Comparison of ENCODE assay signal across 36 cellular contexts in the genomic region with DNA sequence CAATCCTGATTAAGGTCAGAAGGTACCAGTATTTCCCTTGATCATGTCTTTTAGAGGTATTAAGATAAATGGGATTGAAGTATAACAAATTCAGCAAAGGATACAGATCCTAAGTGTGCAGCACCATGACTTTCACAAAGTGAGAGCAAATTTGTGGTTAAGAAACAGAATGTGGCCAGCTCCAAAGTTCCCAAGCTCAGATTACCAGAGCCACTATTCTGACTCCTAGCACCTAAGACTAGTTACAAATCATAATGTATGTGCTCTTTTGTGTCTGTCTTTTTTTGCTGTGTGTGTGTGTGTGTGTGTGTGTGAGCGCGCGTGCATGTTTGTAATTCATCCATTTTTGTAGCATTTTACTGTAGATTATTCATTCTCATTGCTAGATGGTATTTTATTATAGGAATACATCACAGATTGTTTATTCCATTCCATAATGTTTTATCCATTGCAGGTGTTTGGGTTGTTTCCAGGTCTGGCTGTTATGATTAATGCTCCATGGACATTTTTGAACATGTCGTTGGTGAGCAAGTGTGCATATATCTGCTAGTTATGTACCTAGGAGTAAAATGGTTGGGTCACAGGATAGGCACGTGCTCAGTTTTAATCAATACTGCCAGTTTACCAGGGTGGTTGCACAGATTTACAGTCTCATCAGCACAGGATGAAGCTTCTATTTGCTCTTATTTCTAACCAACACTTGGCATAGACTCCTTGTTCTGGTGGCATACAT.
A peak's percentile ranks its signal among the peaks of the same experiment; 100 is the strongest.
DNase-seq lines count a peak whose midpoint lies in the region; ATAC-seq and TF ChIP-seq lines count a peak whose summit lies in the region.
"Had no signal": no experiment of that assay in that cellular context is flagged by ENCODE, and none has a peak within 500 bp of the region (broad histone marks: within the 10 kb centered on the region; RNA-seq: fewer than 3 reads in every experiment).

No MANE protein-coding gene starts in this region.

- peak overlapping the region; percentile 42 for H3K27ac Mint-ChIP-seq in MCF 10A (ENCODE audit: low read depth, unreplicated experiment)
- H3K27ac Mint-ChIP-seq: activated B cell treated with CpG ODN at 0.5 μM for 24 hours; activated CD4-positive, alpha-beta T cell treated with anti-CD3 and anti-CD28 coated beads, Interleukin-2, amount 10 ng/mL, durations not matched to agents 7 days and 5 days; activated naive CD4-positive, alpha-beta T cell treated with anti-CD3 and anti-CD28 coated beads, Interleukin-2, amount 50 U/mL, for 72 hours; nephron progenitor cell had no signal

- BruUV-seq in MCF 10A (replicated peaks; lab: Mats Ljungman, UMichigan) (no TSS peak), mammary epithelial cell (replicated peaks; lab: Mats Ljungman, UMichigan) (no TSS peak)

- H3K36me3 ChIP-seq in breast epithelium: no peaks in the 10 kb centered on the region
- H3K36me3 ChIP-seq in mammary epithelial cell (ENCODE audit: insufficient read depth, low read length): no peaks in the 10 kb centered on the region
- no peaks in the 10 kb centered on the region for H3K36me3 ChIP-seq in spleen
- no peaks in the 10 kb centered on the region for H3K36me3 ChIP-seq in heart left ventricle
- H3K36me3 ChIP-seq: ovary, upper lobe of left lung had no signal

- H3K27ac ChIP-seq in breast epithelium (no peak overlapping the region), mammary epithelial cell (ENCODE audit: insufficient read depth, low read depth, low read length) (no peak overlapping the region), spleen (no peak overlapping the region), heart left ventricle (no peak overlapping the region)
- H3K27ac ChIP-seq: C4-2B, coronary artery, ovary, upper lobe of left lung had no signal

- TF ChIP-seq CTCF in MCF 10A (IDR thresholded peaks at IDR 0.05; ENCODE audit: unreplicated experiment): no peak
- no peak for TF ChIP-seq CTCF in breast epithelium (IDR thresholded peaks at IDR 0.05)
- TF ChIP-seq CTCF in mammary epithelial cell (conservative IDR thresholded peaks at IDR 0.05 in 1 of 2, IDR thresholded peaks at IDR 0.05 in 1 of 2; ENCODE audit: extremely low read depth in 1 of 2, insufficient read depth in 1 of 2, low read depth in 1 of 2, low read length in 2 of 2): no peak
- no peak for TF ChIP-seq CTCF in GM13976 (IDR thresholded peaks at IDR 0.05; ENCODE audit: borderline replicate concordance, control extremely low read depth, extremely low read depth, insufficient read depth, missing control alignments)
- TF ChIP-seq CTCF in spleen (IDR thresholded peaks at IDR 0.05 in 8 of 11, conservative IDR thresholded peaks at IDR 0.05 in 3 of 11): no peak
- TF ChIP-seq CTCF in heart left ventricle (IDR thresholded peaks at IDR 0.05): no peak

- H3K4me3 Mint-ChIP-seq in MCF 10A (ENCODE audit: unreplicated experiment): no peak overlapping the region
- H3K4me3 Mint-ChIP-seq: activated B cell treated with CpG ODN at 0.5 μM for 24 hours; activated CD4-positive, alpha-beta T cell treated with anti-CD3 and anti-CD28 coated beads, Interleukin-2, amount 10 ng/mL, durations not matched to agents 7 days and 5 days; nephron progenitor cell had no signal

- H3K79me2 ChIP-seq in mammary epithelial cell (ENCODE audit: insufficient read depth, low read length): no peaks in the 10 kb centered on the region

- no peaks in the 10 kb centered on the region for H3K9me3 ChIP-seq in breast epithelium
- no peaks in the 10 kb centered on the region for H3K9me3 ChIP-seq in mammary epithelial cell (replicated peaks; ENCODE audit: insufficient read depth, low read length)
- no peaks in the 10 kb centered on the region for H3K9me3 ChIP-seq in spleen
- H3K9me3 ChIP-seq in heart left ventricle: no peaks in the 10 kb centered on the region
- H3K9me3 ChIP-seq: mucosa of descending colon, ovary, upper lobe of left lung had no signal

- H3K4me1 Mint-ChIP-seq in MCF 10A (ENCODE audit: insufficient read depth, unreplicated experiment): peaks cover 21% of the 10 kb centered on the region
- H3K4me1 Mint-ChIP-seq: activated B cell treated with CpG ODN at 0.5 μM for 24 hours; activated CD4-positive, alpha-beta T cell treated with anti-CD3 and anti-CD28 coated beads, Interleukin-2, amount 10 ng/mL, durations not matched to agents 7 days and 5 days had no signal

- no peaks in the 10 kb centered on the region for H3K4me1 ChIP-seq in breast epithelium
- peaks cover 19% of the 10 kb centered on the region for H3K4me1 ChIP-seq in mammary epithelial cell (ENCODE audit: insufficient read depth, low read length)
- no peaks in the 10 kb centered on the region for H3K4me1 ChIP-seq in spleen
- H3K4me1 ChIP-seq in heart left ventricle: peaks cover 0 to 39% (median 11%) of the 10 kb centered on the region in 12 donors

- ATAC-seq in HG02970 (IDR thresholded peaks at IDR 0.05; ENCODE audit: low FRiP score, unreplicated experiment) (no peak), heart left ventricle (no peak)
- ATAC-seq: activated naive CD4-positive, alpha-beta T cell treated with anti-CD3 and anti-CD28 coated beads, Interleukin-2, amount 50 U/mL, for 72 hours; left cardiac atrium; mucosa of descending colon had no signal

- CTCF ChIA-PET in MCF 10A (lab: Yijun Ruan, JAX): interaction anchor here (0.6 to 1.3 kb wide), 5 partner anchors 129 to 1984 kb away, joined by 3 to 5 read pairs (median 3); no protein-coding TSS in a partner anchor
- CTCF ChIA-PET in mammary epithelial cell (lab: Charles Lee; ENCODE audit: low non-redundant PET): no interaction called here

- no peaks in the 10 kb centered on the region for H4K20me1 ChIP-seq in mammary epithelial cell (ENCODE audit: insufficient read depth, low read length)

- no peak overlapping the region for H3K9ac ChIP-seq in mammary epithelial cell (ENCODE audit: insufficient read depth, low read length)

- H3K27me3 ChIP-seq in breast epithelium (no peaks in the 10 kb centered on the region), mammary epithelial cell (ENCODE audit: insufficient read depth, low read length) (no peaks in the 10 kb centered on the region), spleen (replicated peaks in 1 of 7) (no peaks in the 10 kb centered on the region), heart left ventricle (no peaks in the 10 kb centered on the region)
- H3K27me3 ChIP-seq: ovary, upper lobe of left lung had no signal

- intact Hi-C loops in MCF 10A (cut with micrococcal nuclease): no loop called here
- intact Hi-C loops in breast epithelium (cut with DNase I; ENCODE audit: low total_unique reads): no loop called here
- intact Hi-C loops in mammary epithelial cell (cut with micrococcal nuclease): no loop called here
- intact Hi-C loops in spleen (cut with DNase I; ENCODE audit: low total_unique reads): no loop called here
- intact Hi-C loops in heart left ventricle (cut with DNase I): loop anchor here in 1 of 10 donors (10.0 kb wide), 1 partner anchor 313 kb away; a partner anchor contains a TSS

- H3K9me3 Mint-ChIP-seq in MCF 10A (ENCODE audit: unreplicated experiment): no peaks in the 10 kb centered on the region
- H3K9me3 Mint-ChIP-seq: activated CD4-positive, alpha-beta T cell treated with anti-CD3 and anti-CD28 coated beads, Interleukin-2, amount 10 ng/mL, durations not matched to agents 7 days and 5 days; nephron progenitor cell had no signal

- DNase-seq in MCF 10A (ENCODE audit: unreplicated experiment) (no peak), breast epithelium (ENCODE audit: low spot score in 2 of 2) (no peak), mammary epithelial cell (peak; percentile 87), fibroblast of peridontal ligament (ENCODE audit: extremely low read depth) (peak; percentile 62), GM13976 (ENCODE audit: low spot score) (no peak), spleen (no peak), heart left ventricle (no peak)
- DNase-seq: 8988T; activated B cell treated with CpG ODN at 0.5 μM for 24 hours; activated CD4-positive, alpha-beta T cell treated with anti-CD3 and anti-CD28 coated beads, Interleukin-2, amount 10 ng/mL, durations not matched to agents 7 days and 5 days; activated effector memory CD4-positive, alpha-beta T cell treated with Interleukin-2 at 50 U/mL for 16 hours; activated T-cell treated with anti-CD3 and anti-CD28 coated beads, Interleukin-2, amount 50 U/mL, for 1 hour; amygdala; COR-L47; DMS79; effector memory CD4-positive, alpha-beta T cell; GF-D8; hippocampal formation; KBM-7; left cardiac atrium; MM.1S; mucosa of descending colon; NCI-H2029; NCI-H2227 treated with DMSO at 0.1 percent for 48 hours; NCI-H526; nephron progenitor cell; ovary; stimulated activated naive CD4-positive, alpha-beta T cell; T-helper 1 cell; upper lobe of left lung had no signal

- POLR2A ChIA-PET in MCF 10A (lab: Yijun Ruan, JAX): interaction anchor here (0.6 to 4.0 kb wide), 10 partner anchors 9 to 344 kb away, joined by 3 to 24 read pairs (median 4); a partner anchor contains a TSS

- TF ChIP-seq POLR2A in breast epithelium (IDR thresholded peaks at IDR 0.05) (no peak), spleen (IDR thresholded peaks at IDR 0.05) (no peak), heart left ventricle (IDR thresholded peaks at IDR 0.05) (no peak)

- H2AFZ ChIP-seq in mammary epithelial cell (ENCODE audit: low read depth, low read length): peak overlapping the region; percentile 60

- 63% methylated on average over 5 of the region's 5 CpGs for WGBS in mammary epithelial cell (ENCODE audit: low coverage, missing lambda C conversion rate)
- 75 to 92% (median 80%) methylated on average over 5 of the region's 5 CpGs for WGBS in spleen, 5 donors
- 69 to 92% (median 78%) methylated on average over 5 of the region's 5 CpGs for WGBS in heart left ventricle, 4 donors

- dilution Hi-C loops in mammary epithelial cell (cut with HindIII; ENCODE audit: low sequenced_read_pairs): loop anchor here (5.0 kb wide), 1 partner anchor 36 kb away; no protein-coding TSS in a partner anchor

- no peak overlapping the region for H3K4me2 ChIP-seq in mammary epithelial cell (ENCODE audit: insufficient read depth, low read depth, low read length)

- H3K4me3 ChIP-seq in breast epithelium (no peak overlapping the region), mammary epithelial cell (replicated peaks in 1 of 3; ENCODE audit: insufficient read depth in 1 of 3, low read depth in 2 of 3, low read length in 3 of 3) (no peak overlapping the region), spleen (no peak overlapping the region), heart left ventricle (no peak overlapping the region)
- H3K4me3 ChIP-seq: coronary artery, lung, mucosa of descending colon, ovary, skin epidermis, upper lobe of left lung had no signal

- no peaks in the 10 kb centered on the region for H3K27me3 Mint-ChIP-seq in MCF 10A (ENCODE audit: insufficient read depth, unreplicated experiment)
- H3K27me3 Mint-ChIP-seq: activated B cell treated with CpG ODN at 0.5 μM for 24 hours; activated CD4-positive, alpha-beta T cell treated with anti-CD3 and anti-CD28 coated beads, Interleukin-2, amount 10 ng/mL, durations not matched to agents 7 days and 5 days had no signal

- no peaks in the 10 kb centered on the region for H3K36me3 Mint-ChIP-seq in MCF 10A (ENCODE audit: insufficient read depth, unreplicated experiment)
- H3K36me3 Mint-ChIP-seq: activated naive CD4-positive, alpha-beta T cell treated with anti-CD3 and anti-CD28 coated beads, Interleukin-2, amount 50 U/mL, for 72 hours had no signal

- in situ Hi-C loops in mammary epithelial cell (cut with MboI; ENCODE audit: low sequenced_read_pairs in 2 of 2): no loop called here
- in situ Hi-C loops in GM13976 (cut with MboI; ENCODE audit: low sequenced_read_pairs, unreplicated experiment): no loop called here

Comparison
In these comparisons a context has a peak if more than half of its experiments do, and no peak if none do; other contexts are left out.
1. DNase-seq: peak in mammary epithelial cell (single experiment) and fibroblast of peridontal ligament (single experiment); none in MCF 10A (single experiment), breast epithelium (0 of 2), GM13976 (single experiment), spleen (single experiment) and heart left ventricle (0 of 5).